9 cellular contexts compared by ENCODE assay signal in genomic region chr5:154478224-154478565, GRCh38. TPM values are rescaled to one million over a fixed set of nuclear protein-coding genes. Genes with fewer than 3 reads are reported as not detected.
A peak's percentile ranks its signal among the peaks of the same experiment; 100 is the strongest.
DNase-seq lines count a peak whose midpoint lies in the region; ATAC-seq, FAIRE-seq and TF ChIP-seq lines count a peak whose summit lies in the region.
"Had no signal": no experiment of that assay in that cellular context is flagged by ENCODE, and none has a peak within 500 bp of the region (broad histone marks: within the 10 kb centered on the region; RNA-seq: fewer than 3 reads in every experiment).

HAND1 (minus strand) TSS chr5:154478227; CDS start chr5:154478008, 219 bp downstream.

- H3K4me2 ChIP-seq in GM12878 (ENCODE audit: control insufficient read depth, insufficient read depth): peak within 1 kb of the TSS; percentile 5; the same call in 1 of the 2 replicates
- peak within 1 kb of the TSS; percentile 55 for H3K4me2 ChIP-seq in HepG2 (ENCODE audit: low read depth, low read length)
- H3K4me2 ChIP-seq in MM.1S (ENCODE audit: low read depth, low read length): no peak within 1 kb of the TSS
- no peak within 1 kb of the TSS for H3K4me2 ChIP-seq in PC-3 (ENCODE audit: low read length)

- no peaks in the 10 kb centered on the region for H3K79me2 ChIP-seq in GM12878 (ENCODE audit: control insufficient read depth, insufficient read depth, low read length)
- no peaks in the 10 kb centered on the region for H3K79me2 ChIP-seq in HepG2 (ENCODE audit: insufficient read depth, low read length)
- no peaks in the 10 kb centered on the region for H3K79me2 ChIP-seq in MM.1S (ENCODE audit: low read length)
- no peaks in the 10 kb centered on the region for H3K79me2 ChIP-seq in PC-3 (ENCODE audit: low read length)

- no peaks in the 10 kb centered on the region for H3K9me3 Mint-ChIP-seq in CD4-positive, alpha-beta T cell

- intact Hi-C loops in CD4-positive, alpha-beta T cell (cut with DNase I, micrococcal nuclease): loop anchor here in 1 of 2 experiments (10.0 kb wide), 1 partner anchor 167 kb away; no protein-coding TSS in a partner anchor
- intact Hi-C loops in GM12878 (cut with micrococcal nuclease; ENCODE audit: unreplicated experiment): no loop called here
- intact Hi-C loops in HepG2 (cut with micrococcal nuclease; ENCODE audit: unreplicated experiment): no loop called here
- intact Hi-C loops in PC-3 (cut with micrococcal nuclease): no loop called here

- peak within 1 kb of the TSS; percentile 76 for H3K4me3 Mint-ChIP-seq in CD4-positive, alpha-beta T cell

- in situ Hi-C loops in GM12878 (cut with MboI) (no loop called here), HepG2 (cut with HindIII; ENCODE audit: extremely low pct_ligation_motif_present, low pct_unique_long_range_greater_than_20kb) (loop anchor here (5.0 kb wide), 1 partner anchor 49 kb away; no protein-coding TSS in a partner anchor)

- no peaks in the 10 kb centered on the region for H3K36me3 Mint-ChIP-seq in CD4-positive, alpha-beta T cell (ENCODE audit: low read depth)

- no peak for TF ChIP-seq CTCF in CD4-positive, alpha-beta T cell (IDR thresholded peaks at IDR 0.05)
- TF ChIP-seq CTCF in GM12878 (IDR thresholded peaks at IDR 0.05 in 2 of 3, conservative IDR thresholded peaks at IDR 0.05 in 1 of 3; ENCODE audit: control insufficient read depth in 2 of 3, extremely low read depth in 1 of 3, insufficient read depth in 1 of 3, low read depth in 3 of 3, low read length in 3 of 3) (no peak), HepG2 (CRISPR knock-in tag; IDR thresholded peaks at IDR 0.05) (no peak), MM.1S (IDR thresholded peaks at IDR 0.05; ENCODE audit: low read length) (no peak), PC-3 (conservative IDR thresholded peaks at IDR 0.05; ENCODE audit: low read depth, low read length) (no peak)

- TF ChIP-seq RAD21 in GM12878 (IDR thresholded peaks at IDR 0.05; ENCODE audit: insufficient read depth, low read depth, low read length): no peak
- no peak for TF ChIP-seq RAD21 in HepG2 (CRISPR knock-in tag; IDR thresholded peaks at IDR 0.05)

- CTCF ChIA-PET in CD4-positive, alpha-beta T cell (lab: Charles Lee): no interaction called here
- CTCF ChIA-PET in GM12878 (lab: Yijun Ruan, JAX) (no interaction called here), HepG2 (lab: Yijun Ruan, JAX; ENCODE audit: low intra/inter-chr PET ratio, low total read pairs) (no interaction called here), PC-3 (lab: Charles Lee) (no interaction called here)

- no peak for TF ChIP-seq POLR2A in GM12878 (IDR thresholded peaks at IDR 0.05; ENCODE audit: low read depth, low read length)
- TF ChIP-seq POLR2A in HepG2 (IDR thresholded peaks at IDR 0.05; ENCODE audit: insufficient read depth in 1 of 2, low read depth in 2 of 2, low read length in 2 of 2): no peak

- H3K9me2 ChIP-seq in MM.1S (replicated peaks; ENCODE audit: insufficient read depth, low read length): no peaks in the 10 kb centered on the region
- H3K9me2 ChIP-seq in PC-3 (replicated peaks; ENCODE audit: low read length): no peaks in the 10 kb centered on the region

- H4K20me1 ChIP-seq in GM12878 (ENCODE audit: control insufficient read depth, insufficient read depth) (no peaks in the 10 kb centered on the region), HepG2 (ENCODE audit: insufficient read depth, low read length) (no peaks in the 10 kb centered on the region), MM.1S (ENCODE audit: insufficient read depth, low read length) (no peaks in the 10 kb centered on the region), PC-3 (ENCODE audit: low read length) (no peaks in the 10 kb centered on the region)

- FAIRE-seq in GM12878 (lab: Jason Lieb, UNC) (no peak), HepG2 (lab: Jason Lieb, UNC) (no peak)

- H3K27me3 Mint-ChIP-seq in CD4-positive, alpha-beta T cell: peaks cover 90% of the 10 kb centered on the region

- no peak within 1 kb of the TSS for H2AFZ ChIP-seq in GM12878 (ENCODE audit: control insufficient read depth, low read depth, low read length)
- no peak within 1 kb of the TSS for H2AFZ ChIP-seq in HepG2 (ENCODE audit: low read length)
- no peak within 1 kb of the TSS for H2AFZ ChIP-seq in MM.1S (ENCODE audit: low read length)
- no peak within 1 kb of the TSS for H2AFZ ChIP-seq in PC-3 (ENCODE audit: low read length)

- RAD21 ChIA-PET in GM12878 (lab: Charles Lee; ENCODE audit: unreplicated experiment): no interaction called here

- BruUV-seq in GM12878 (replicated peaks; lab: Mats Ljungman, UMichigan) (no TSS peak), HepG2 (replicated peaks; lab: Mats Ljungman, UMichigan) (no TSS peak), PC-3 (replicated peaks; lab: Mats Ljungman, UMichigan) (no TSS peak)

- no peak for DNase-seq in CD4-positive, alpha-beta T cell
- DNase-seq in NCI-H1105 (lab: John Stamatoyannopoulos, UW) (peak; percentile 42), GM12878 (ENCODE audit: low read depth, low spot score) (no peak), HepG2 (ENCODE audit: low spot score) (peak; percentile 25), MM.1S (no peak), retina (no peak), PC-3 (no peak)

- H3K4me3 ChIP-seq in GM12878 (no peak within 1 kb of the TSS), HepG2 (replicated peaks in 1 of 3; ENCODE audit: insufficient read depth in 1 of 3, low read depth in 2 of 3, low read length in 3 of 3) (peak within 1 kb of the TSS in 2 of 3 experiments; percentile 34 to 52; a peak in 2 of 6 replicates), MM.1S (ENCODE audit: low read length) (no peak within 1 kb of the TSS), PC-3 (ENCODE audit: low read length) (no peak within 1 kb of the TSS)

- ATAC-seq in CD4-positive, alpha-beta T cell (ENCODE audit: poor library complexity): no peak
- ATAC-seq in GM12878 (no peak), HepG2 (peak; percentile 66), HG03354 (IDR thresholded peaks at IDR 0.05; ENCODE audit: poor library complexity, severe bottlenecking, unreplicated experiment) (no peak), PC-3 (no peak)

- H3K36me3 ChIP-seq in GM12878 (ENCODE audit: control insufficient read depth in 2 of 2, insufficient read depth in 2 of 2, low read length in 1 of 2) (no peaks in the 10 kb centered on the region), HepG2 (replicated peaks in 1 of 2; ENCODE audit: control insufficient read depth in 1 of 2, insufficient read depth in 2 of 2, low read length in 2 of 2) (no peaks in the 10 kb centered on the region), MM.1S (replicated peaks; ENCODE audit: insufficient read depth, low read length) (no peaks in the 10 kb centered on the region), PC-3 (ENCODE audit: low read depth, low read length) (no peaks in the 10 kb centered on the region)

- H3K27me3 ChIP-seq in CD4-positive, alpha-beta T cell (ENCODE audit: control insufficient read depth, insufficient read depth, low read length): peaks cover 100% of the 10 kb centered on the region
- peaks cover 47 to 61% of the 10 kb centered on the region in 2 experiments for H3K27me3 ChIP-seq in GM12878 (replicated peaks in 1 of 2; ENCODE audit: control insufficient read depth in 2 of 2, insufficient read depth in 2 of 2, low read length in 1 of 2)
- H3K27me3 ChIP-seq in HepG2 (ENCODE audit: control insufficient read depth in 1 of 2, insufficient read depth in 2 of 2, low read length in 2 of 2): peaks cover 16 to 98% of the 10 kb centered on the region in 2 experiments
- H3K27me3 ChIP-seq in MM.1S (replicated peaks; ENCODE audit: insufficient read depth, low read length): peaks cover 85% of the 10 kb centered on the region
- peaks cover 89% of the 10 kb centered on the region for H3K27me3 ChIP-seq in PC-3 (ENCODE audit: low read length)

- 16% methylated on average over 18 of the region's 20 CpGs for WGBS in GM12878 (ENCODE audit: insufficient coverage, insufficient replicate concordance, low lambda C conversion rate, missing lambda C conversion rate)
- 0% methylated on average over 16 of the region's 20 CpGs for WGBS in HepG2 (ENCODE audit: low lambda C conversion rate)

- TF ChIP-seq EP300 in GM12878 (IDR thresholded peaks at IDR 0.05; ENCODE audit: borderline replicate concordance in 1 of 2, control insufficient read depth in 1 of 2, low read depth in 2 of 2, low read length in 2 of 2) (no peak), HepG2 (IDR thresholded peaks at IDR 0.05; ENCODE audit: low read depth in 2 of 2, low read length in 2 of 2) (no peak), HepG2 (CRISPR knock-in tag; IDR thresholded peaks at IDR 0.05; ENCODE audit: borderline replicate concordance) (no peak)

- no peak within 1 kb of the TSS for H3K27ac ChIP-seq in CD4-positive, alpha-beta T cell (ENCODE audit: low read depth, low read length)
- H3K27ac ChIP-seq in GM12878 (ENCODE audit: control insufficient read depth, insufficient read depth): no peak within 1 kb of the TSS
- H3K27ac ChIP-seq in HepG2 (ENCODE audit: extremely low read length, insufficient read depth, low read length): no peak within 1 kb of the TSS
- H3K27ac ChIP-seq in MM.1S (ENCODE audit: low read length): no peak within 1 kb of the TSS
- H3K27ac ChIP-seq in PC-3 (ENCODE audit: low read length): no peak within 1 kb of the TSS

- POLR2A ChIA-PET in CD4-positive, alpha-beta T cell (lab: Charles Lee): no interaction called here
- POLR2A ChIA-PET in GM12878 (lab: Charles Lee) (no interaction called here), HepG2 (lab: Yijun Ruan, JAX) (no interaction called here), PC-3 (lab: Charles Lee; ENCODE audit: unreplicated experiment) (no interaction called here)

- no peak within 1 kb of the TSS for H3K27ac Mint-ChIP-seq in CD4-positive, alpha-beta T cell

- H3F3A ChIP-seq in MM.1S (ENCODE audit: insufficient read depth, low read length): no peaks in the 10 kb centered on the region
- H3F3A ChIP-seq in PC-3 (ENCODE audit: low read length, unreplicated experiment): no peaks in the 10 kb centered on the region

- no peaks in the 10 kb centered on the region for H3K9me3 ChIP-seq in CD4-positive, alpha-beta T cell (ENCODE audit: control insufficient read depth, low read length)
- no peaks in the 10 kb centered on the region; the same call in none of the 3 replicates for H3K9me3 ChIP-seq in GM12878 (replicated peaks; ENCODE audit: control insufficient read depth, insufficient read depth, low read length)
- no peaks in the 10 kb centered on the region for H3K9me3 ChIP-seq in HepG2 (ENCODE audit: low read length)
- H3K9me3 ChIP-seq in MM.1S (replicated peaks; ENCODE audit: insufficient read depth, low read length): no peaks in the 10 kb centered on the region
- no peaks in the 10 kb centered on the region for H3K9me3 ChIP-seq in PC-3 (ENCODE audit: low read length)

- H3K4me1 ChIP-seq in GM12878 (ENCODE audit: control insufficient read depth, insufficient read depth, low read length) (peaks cover 8% of the 10 kb centered on the region), HepG2 (ENCODE audit: insufficient read depth, low read length) (peaks cover 13% of the 10 kb centered on the region), MM.1S (ENCODE audit: low read length) (no peaks in the 10 kb centered on the region), PC-3 (ENCODE audit: insufficient read depth, low read length) (no peaks in the 10 kb centered on the region)

- SMC1A ChIA-PET in GM12878 (lab: Charles Lee; ENCODE audit: uncharacterized antibody, unreplicated experiment): no interaction called here

- H3K9ac ChIP-seq in GM12878 (ENCODE audit: control insufficient read depth, insufficient read depth, low read length): no peak within 1 kb of the TSS
- H3K9ac ChIP-seq in HepG2 (ENCODE audit: insufficient read depth, low read depth, low read length): no peak within 1 kb of the TSS
- H3K9ac ChIP-seq in MM.1S (ENCODE audit: low read length): no peak within 1 kb of the TSS
- H3K9ac ChIP-seq in PC-3 (ENCODE audit: low read length): no peak within 1 kb of the TSS

- peaks cover 64% of the 10 kb centered on the region for H3K4me1 Mint-ChIP-seq in CD4-positive, alpha-beta T cell (ENCODE audit: low read depth)

RNA-seq across cellular contexts. Expression of gene HAND1, which starts in this region (rescaled TPM):
- total RNA-seq in CD4-positive, alpha-beta T cell: not detected
- not detected in 2 replicates for total RNA-seq in GM12878 (2013; cell fraction: nucleolus; rRNA removed)
- total RNA-seq in GM12878 (2014; rRNA removed) (0.17 and 0.49 TPM in 2 replicates), GM12878 (2014; rRNA removed; fragmentation: Illumina TruSeq; extraction: Trizol) (0.22 TPM in 1 of 2 replicates, not detected in the other), GM12878 (2021) (0.36 and 0.64 TPM in 2 replicates), HepG2 (2016; rRNA removed; fragmentation: Illumina TruSeq; extraction: Trizol) (not detected in 2 replicates), PC-3 (2014; rRNA removed) (not detected in 2 replicates)
- not detected for polyA plus RNA-seq in GM12878 (2011; ENCODE audit: low read depth)
- polyA plus RNA-seq in GM12878 (2011; rRNA removed) (not detected in 2 replicates), GM12878 (2014; fragmentation: Illumina TruSeq; extraction: Trizol) (0.24 and 0.31 TPM in 2 replicates), GM12878 (2014; fragmentation: Nextera tagmentation; extraction: Ambion mirVana) (under 1 TPM in 1 of 2 experiments, not detected in 1; 0.06 TPM), GM12878 (2014; rRNA removed) (0.41 and 1.0 TPM in 2 replicates), GM12878 (2016; fragmentation: Nextera tagmentation; extraction: Ambion mirVana) (not detected), HepG2 (2011; rRNA removed) (not detected in 2 replicates)
- not detected in 2 replicates for polyA plus RNA-seq in GM12878 (2011; cell fraction: cytosol; rRNA removed)
- polyA plus RNA-seq in GM12878 (2011; cell fraction: nucleus; rRNA removed): not detected in 2 replicates
- polyA plus RNA-seq in GM12878 (2012): not detected in 2 replicates
- polyA minus RNA-seq in GM12878 (2011; rRNA and poly(A)+ RNA removed): not detected in 2 replicates
- polyA minus RNA-seq in GM12878 (2011; cell fraction: cytosol; rRNA and poly(A)+ RNA removed): not detected in 2 replicates
- polyA minus RNA-seq in GM12878 (2011; cell fraction: nucleus; rRNA and poly(A)+ RNA removed): not detected in 2 replicates
- total RNA-seq in HepG2 (2016; cell fraction: cytosol; rRNA removed; fragmentation: Illumina TruSeq; extraction: Trizol; ENCODE audit: low read depth): not detected in 2 replicates
- not detected in 2 replicates for total RNA-seq in HepG2 (2016; cell fraction: insoluble cytoplasmic fraction; rRNA removed; fragmentation: Illumina TruSeq; extraction: Trizol)
- not detected in 2 replicates for total RNA-seq in HepG2 (2016; cell fraction: membrane; rRNA removed; fragmentation: Illumina TruSeq; extraction: Trizol)
- total RNA-seq in HepG2 (2016; cell fraction: nucleus; rRNA removed; fragmentation: Illumina TruSeq; extraction: Trizol): not detected in 2 replicates
- polyA plus RNA-seq in HepG2 (2011; cell fraction: cytosol; rRNA removed): not detected in 2 replicates
- not detected in 2 replicates for polyA plus RNA-seq in HepG2 (2011; cell fraction: nucleus; rRNA removed)
- not detected in 2 replicates for polyA plus RNA-seq in HepG2 (2012)
- polyA plus RNA-seq in HepG2 (2016; cell fraction: cytosol; fragmentation: Illumina TruSeq; extraction: Trizol; ENCODE audit: low read depth): not detected in 2 replicates
- not detected in 2 replicates for polyA plus RNA-seq in HepG2 (2016; cell fraction: insoluble cytoplasmic fraction; fragmentation: Illumina TruSeq; extraction: Trizol; ENCODE audit: low read depth)
- not detected in 2 replicates for polyA plus RNA-seq in HepG2 (2016; cell fraction: membrane; fragmentation: Illumina TruSeq; extraction: Trizol; ENCODE audit: low read depth)
- not detected in 2 replicates for polyA plus RNA-seq in HepG2 (2016; cell fraction: nucleus; fragmentation: Illumina TruSeq; extraction: Trizol; ENCODE audit: insufficient read depth, low read depth)
- not detected in 2 replicates for polyA minus RNA-seq in HepG2 (2011; rRNA and poly(A)+ RNA removed; ENCODE audit: low replicate concordance)
- polyA minus RNA-seq in HepG2 (2011; cell fraction: cytosol; rRNA and poly(A)+ RNA removed): not detected in 2 replicates
- not detected in 2 replicates for polyA minus RNA-seq in HepG2 (2011; cell fraction: nucleus; rRNA and poly(A)+ RNA removed)
- total RNA-seq: aorta had no signal
- polyA plus RNA-seq: aorta had no signal

Comparison
In these comparisons a context has a peak if more than half of its experiments do, and no peak if none do; other contexts are left out.
1. Peak in DNase-seq, ATAC-seq, H3K4me3 ChIP-seq and H3K4me2 ChIP-seq in HepG2; RNA of the gene not detected or under 1 TPM.